In genomic region chr2:144215207-144215606, GRCh38 we compare ENCODE assay signal across 30 cellular contexts.
"Had no signal": no experiment of that assay in that cellular context is flagged by ENCODE, and none has a peak within 500 bp of the region (broad histone marks: within the 10 kb centered on the region; RNA-seq: fewer than 3 reads in every experiment).

No MANE protein-coding gene starts in this region.

- H3K27me3 ChIP-seq: esophagus squamous epithelium, heart right ventricle, left lung, neural progenitor cell, suprapubic skin, transverse colon, upper lobe of right lung, uterus had no signal

- H3K27ac Mint-ChIP-seq: mesothelial cell of epicardium, neural progenitor cell, progenitor cell of endocrine pancreas had no signal

- H3K36me3 ChIP-seq: esophagus squamous epithelium, left lung, neural progenitor cell, transverse colon, upper lobe of right lung, uterus had no signal

- H3K27me3 Mint-ChIP-seq: naive B cell; stimulated activated naive CD8-positive, alpha-beta T cell treated with anti-CD3 and anti-CD28 coated beads, Interleukin-15, amount 100 ng/mL, for 72 hours had no signal

- H3K4me1 ChIP-seq: parathyroid adenoma, suprapubic skin, uterus had no signal

- H3K4me3 ChIP-seq: esophagus squamous epithelium, heart right ventricle, left lung, mucosa of descending colon, neural progenitor cell, smooth muscle cell, suprapubic skin, transverse colon, upper lobe of right lung, uterus had no signal

- H3K79me2 ChIP-seq: parathyroid adenoma had no signal

- H3K9ac ChIP-seq: neural progenitor cell, parathyroid adenoma had no signal

- H3K9me3 Mint-ChIP-seq: mesothelial cell of epicardium; naive B cell; nephron; neural progenitor cell; stimulated activated naive CD8-positive, alpha-beta T cell treated with anti-CD3 and anti-CD28 coated beads, Interleukin-15, amount 100 ng/mL, for 72 hours had no signal

- H3K4me3 Mint-ChIP-seq: mesothelial cell of epicardium, naive B cell, nephron, neural progenitor cell had no signal

- H2AFZ ChIP-seq: neural progenitor cell, parathyroid adenoma had no signal

- H3K36me3 Mint-ChIP-seq: naive B cell had no signal

- H3K9me3 ChIP-seq: esophagus squamous epithelium, heart right ventricle, left lung, mucosa of descending colon, suprapubic skin, transverse colon, upper lobe of right lung, uterus had no signal

- DNase-seq: dermis blood vessel endothelial cell; effector memory CD4-positive, alpha-beta T cell; erythroblast; esophagus squamous epithelium; foreskin melanocyte; glutamatergic neuron; heart right ventricle; hippocampal formation; left cardiac atrium; left lung; mesenchymal stem cell; mucosa of descending colon; naive B cell; stimulated activated CD4-positive, alpha-beta T cell treated with anti-CD3 and anti-CD28 coated beads, Interleukin-12 subunit alpha, Interleukin-12 subunit beta, amount 100 ng/mL, for 4 hours; stimulated activated CD4-positive, alpha-beta T cell treated with anti-CD3 and anti-CD28 coated beads, Interleukin-1b, Interleukin-23, amount 100 ng/mL, for 48 hours; stimulated activated CD4-positive, alpha-beta T cell treated with anti-CD3 and anti-CD28 coated beads, Interleukin-4, amount 100 ng/mL, for 1 hour; stimulated activated CD8-positive, alpha-beta memory T cell treated with anti-CD3 and anti-CD28 coated beads, Interleukin-4, amount 100 ng/mL, for 48 hours; stimulated activated naive CD4-positive, alpha-beta T cell; stimulated activated naive CD8-positive, alpha-beta T cell treated with anti-CD3 and anti-CD28 coated beads, Interleukin-15, amount 100 ng/mL, for 72 hours; transverse colon; upper lobe of right lung; uterus had no signal

- ATAC-seq: heart right ventricle, left cardiac atrium, left lung, mucosa of descending colon, sciatic nerve, upper lobe of right lung had no signal

- H3K4me2 ChIP-seq: neural progenitor cell, smooth muscle cell had no signal
